ENCODE assay signal across 13 cellular contexts in genomic region chr3:185658943-185659342, GRCh38.
DNase-seq lines count a peak whose midpoint lies in the region; ATAC-seq and TF ChIP-seq lines count a peak whose summit lies in the region.
"Had no signal": no experiment of that assay in that cellular context is flagged by ENCODE, and none has a peak within 500 bp of the region (broad histone marks: within the 10 kb centered on the region; RNA-seq: fewer than 3 reads in every experiment).

No MANE protein-coding gene starts in this region.

- 82% methylated on average over 1 of the region's 1 CpG for WGBS in SK-N-SH (ENCODE audit: low lambda C conversion rate)
- WGBS in esophagus squamous epithelium, 2 donors: 50 to 71% methylated on average over 1 of the region's 1 CpG
- 84 to 94% (median 94%) methylated on average over 1 of the region's 1 CpG for WGBS in psoas muscle, 3 donors

- no peaks in the 10 kb centered on the region for H3K9me2 ChIP-seq in SK-N-SH

- DNase-seq in ACHN: peak; percentile 56
- no peak for DNase-seq in SK-N-SH
- DNase-seq in esophagus squamous epithelium (lab: John Stamatoyannopoulos, UW): no peak
- no peak for DNase-seq in psoas muscle
- DNase-seq in GM10248 (ENCODE audit: extremely low spot score): no peak
- no peak for DNase-seq in NCI-H2107 treated with DMSO at 0.1 percent for 48 hours (lab: John Stamatoyannopoulos, UW; ENCODE audit: unreplicated experiment)
- DNase-seq in T-helper 9 cell: no peak
- DNase-seq: activated CD8-positive, alpha-beta memory T cell treated with anti-CD3 and anti-CD28 coated beads, Interleukin-2, amount 50 U/mL, for 48 hours; activated naive CD8-positive, alpha-beta T cell treated with anti-CD3 and anti-CD28 coated beads, Interleukin-2, amount 50 U/mL, for 24 hours had no signal

- CTCF ChIA-PET in SK-N-SH (lab: Yijun Ruan, JAX): interaction anchor here (0.6 to 6.7 kb wide), 8 partner anchors 13 to 324 kb away, joined by 3 to 194 read pairs (median 18); no protein-coding TSS in a partner anchor
- CTCF ChIA-PET in GM10248 (lab: Yijun Ruan, JAX): interaction anchor here (0.8 to 8.4 kb wide), 14 partner anchors 10 to 957 kb away, joined by 3 to 189 read pairs (median 18); no protein-coding TSS in a partner anchor

- H3K9ac ChIP-seq in SK-N-SH: peak overlapping the region; percentile 46; the same call in 1 of the 2 replicates

- intact Hi-C loops in esophagus squamous epithelium (cut with DNase I): no loop called here
- intact Hi-C loops in psoas muscle (cut with DNase I): no loop called here

- TF ChIP-seq RAD21 in SK-N-SH (IDR thresholded peaks at IDR 0.05; ENCODE audit: low read length): no peak

- peak overlapping the region; percentile 52 for H3K4me2 ChIP-seq in SK-N-SH

- TF ChIP-seq CTCF in SK-N-SH (IDR thresholded peaks at IDR 0.05): no peak
- no peak for TF ChIP-seq CTCF in esophagus squamous epithelium (IDR thresholded peaks at IDR 0.05)
- TF ChIP-seq CTCF in psoas muscle (IDR thresholded peaks at IDR 0.05): no peak
- no peak for TF ChIP-seq CTCF in GM10248 (IDR thresholded peaks at IDR 0.05; ENCODE audit: control extremely low read depth, extremely low read depth, low read depth, missing control alignments)

- POLR2A ChIA-PET in SK-N-SH (lab: Yijun Ruan, JAX) (interaction anchor here (1.1 kb wide), 1 partner anchor 72 kb away, joined by 3 read pairs; the partner anchor contains the start of gene SENP2), GM10248 (lab: Yijun Ruan, JAX) (no interaction called here)

- in situ Hi-C loops in ACHN (cut with HindIII; ENCODE audit: low pct_ligation_motif_present, low pct_unique_long_range_greater_than_20kb, low sequenced_read_pairs): no loop called here

- peak overlapping the region in 1 of 2 experiments; percentile 95; a peak in 2 of 4 replicates for H3K27ac ChIP-seq in SK-N-SH (ENCODE audit: low read depth in 2 of 2, low read length in 1 of 2)
- H3K27ac ChIP-seq in esophagus squamous epithelium: peak overlapping the region; percentile 49 to 92 (median 74)
- no peak overlapping the region for H3K27ac ChIP-seq in psoas muscle
- H3K27ac ChIP-seq: SJCRH30, VCaP had no signal

- no peak overlapping the region for H3K4me3 ChIP-seq in SK-N-SH (ENCODE audit: low read depth in 2 of 2, low read length in 1 of 2)
- no peak overlapping the region for H3K4me3 ChIP-seq in esophagus squamous epithelium
- H3K4me3 ChIP-seq in psoas muscle: no peak overlapping the region
- H3K4me3 ChIP-seq: MG63, SJCRH30 had no signal

- peaks cover 17% of the 10 kb centered on the region; the same call in 1 of the 2 replicates for H3K79me2 ChIP-seq in SK-N-SH (ENCODE audit: insufficient read depth)

- H3K27me3 ChIP-seq in SK-N-SH (ENCODE audit: insufficient read depth) (no peaks in the 10 kb centered on the region), esophagus squamous epithelium (no peaks in the 10 kb centered on the region), psoas muscle (ENCODE audit: insufficient read depth in 3 of 3, low read length in 2 of 3) (no peaks in the 10 kb centered on the region)
- H3K27me3 ChIP-seq: MG63, SJCRH30 had no signal

- TF ChIP-seq POLR2A in esophagus squamous epithelium (IDR thresholded peaks at IDR 0.05): no peak

- H3K36me3 ChIP-seq in SK-N-SH (replicated peaks in 1 of 2; ENCODE audit: control insufficient read depth in 1 of 2, insufficient read depth in 2 of 2, low read length in 1 of 2): peaks cover 15 to 35% of the 10 kb centered on the region in 2 experiments
- H3K36me3 ChIP-seq in esophagus squamous epithelium: no peaks in the 10 kb centered on the region
- H3K36me3 ChIP-seq in psoas muscle (ENCODE audit: insufficient read depth in 1 of 2, low read depth in 1 of 2): no peaks in the 10 kb centered on the region

- no peak for TF ChIP-seq EP300 in SK-N-SH (IDR thresholded peaks at IDR 0.05; ENCODE audit: borderline replicate concordance in 1 of 2, low read depth in 1 of 2, low read length in 1 of 2)

- ATAC-seq in psoas muscle (peak in 3 of 4 donors; percentile 2 to 33 (median 8)), HG03432 (IDR thresholded peaks at IDR 0.05; ENCODE audit: unreplicated experiment) (no peak)
- ATAC-seq: activated naive CD8-positive, alpha-beta T cell treated with anti-CD3 and anti-CD28 coated beads, Interleukin-2, amount 50 U/mL, for 24 hours had no signal

- no peak overlapping the region for H2AFZ ChIP-seq in SK-N-SH (ENCODE audit: low read depth)

- no peaks in the 10 kb centered on the region for H3K9me3 ChIP-seq in SK-N-SH
- H3K9me3 ChIP-seq in esophagus squamous epithelium: no peaks in the 10 kb centered on the region
- H3K9me3 ChIP-seq in psoas muscle: no peaks in the 10 kb centered on the region
- H3K9me3 ChIP-seq: MG63, SJCRH30 had no signal

- H3K4me1 ChIP-seq in SK-N-SH (ENCODE audit: control insufficient read depth in 1 of 2, insufficient read depth in 2 of 2, low read depth in 1 of 2, low read length in 1 of 2) (peaks cover 3 to 52% of the 10 kb centered on the region in 2 experiments; a peak in 3 of 4 replicates), esophagus squamous epithelium (peaks cover 6 to 58% (median 42%) of the 10 kb centered on the region in 3 donors), psoas muscle (peaks cover 5% of the 10 kb centered on the region)
- H3K4me1 ChIP-seq: SJCRH30 had no signal

- peaks cover 18% of the 10 kb centered on the region for H4K20me1 ChIP-seq in SK-N-SH (ENCODE audit: insufficient read depth)

- peaks cover 67% of the 10 kb centered on the region for H3F3A ChIP-seq in SK-N-SH (replicated peaks; ENCODE audit: insufficient read depth)

TF ChIP-seq in SK-N-SH, 30 proteins besides CTCF, POLR2A, EP300 and RAD21 (continues in another document):
- no peak for TF ChIP-seq JUND (IDR thresholded peaks at IDR 0.05)
- TF ChIP-seq, protein P1, sequence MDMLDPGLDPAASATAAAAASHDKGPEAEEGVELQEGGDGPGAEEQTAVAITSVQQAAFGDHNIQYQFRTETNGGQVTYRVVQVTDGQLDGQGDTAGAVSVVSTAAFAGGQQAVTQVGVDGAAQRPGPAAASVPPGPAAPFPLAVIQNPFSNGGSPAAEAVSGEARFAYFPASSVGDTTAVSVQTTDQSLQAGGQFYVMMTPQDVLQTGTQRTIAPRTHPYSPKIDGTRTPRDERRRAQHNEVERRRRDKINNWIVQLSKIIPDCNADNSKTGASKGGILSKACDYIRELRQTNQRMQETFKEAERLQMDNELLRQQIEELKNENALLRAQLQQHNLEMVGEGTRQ (IDR thresholded peaks at IDR 0.05; ENCODE audit: borderline replicate concordance, low read depth, low read length): no peak
- TF ChIP-seq, protein P2, sequence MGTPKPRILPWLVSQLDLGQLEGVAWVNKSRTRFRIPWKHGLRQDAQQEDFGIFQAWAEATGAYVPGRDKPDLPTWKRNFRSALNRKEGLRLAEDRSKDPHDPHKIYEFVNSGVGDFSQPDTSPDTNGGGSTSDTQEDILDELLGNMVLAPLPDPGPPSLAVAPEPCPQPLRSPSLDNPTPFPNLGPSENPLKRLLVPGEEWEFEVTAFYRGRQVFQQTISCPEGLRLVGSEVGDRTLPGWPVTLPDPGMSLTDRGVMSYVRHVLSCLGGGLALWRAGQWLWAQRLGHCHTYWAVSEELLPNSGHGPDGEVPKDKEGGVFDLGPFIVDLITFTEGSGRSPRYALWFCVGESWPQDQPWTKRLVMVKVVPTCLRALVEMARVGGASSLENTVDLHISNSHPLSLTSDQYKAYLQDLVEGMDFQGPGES (IDR thresholded peaks at IDR 0.05; ENCODE audit: low read depth, low read length): no peak
- TF ChIP-seq EZH2phosphoT487 (IDR thresholded peaks at IDR 0.05; ENCODE audit: borderline replicate concordance, low read depth): no peak
- no peak for TF ChIP-seq GATA2 (CRISPR knock-in tag; IDR thresholded peaks at IDR 0.05)
- TF ChIP-seq TAF1 (IDR thresholded peaks at IDR 0.05; ENCODE audit: borderline replicate concordance, low read depth, low read length): no peak
- TF ChIP-seq, protein P3, sequence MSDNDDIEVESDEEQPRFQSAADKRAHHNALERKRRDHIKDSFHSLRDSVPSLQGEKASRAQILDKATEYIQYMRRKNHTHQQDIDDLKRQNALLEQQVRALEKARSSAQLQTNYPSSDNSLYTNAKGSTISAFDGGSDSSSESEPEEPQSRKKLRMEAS (IDR thresholded peaks at IDR 0.05; ENCODE audit: low read depth): no peak
- no peak for TF ChIP-seq MXI1 (IDR thresholded peaks at IDR 0.05; ENCODE audit: low read depth, low read length)
- TF ChIP-seq NRF1 (IDR thresholded peaks at IDR 0.05; ENCODE audit: low read depth, low read length): no peak
- no peak for TF ChIP-seq SMC3 (IDR thresholded peaks at IDR 0.05; ENCODE audit: low read depth, low read length)
- no peak for TF ChIP-seq POLR2AphosphoS5 (IDR thresholded peaks at IDR 0.05; ENCODE audit: low read depth, low read length)
- no peak for TF ChIP-seq RXRA (IDR thresholded peaks at IDR 0.05; ENCODE audit: borderline replicate concordance, low read depth)
- no peak for TF ChIP-seq NFIC (IDR thresholded peaks at IDR 0.05; ENCODE audit: borderline replicate concordance)
- no peak for TF ChIP-seq FOSL2 (IDR thresholded peaks at IDR 0.05; ENCODE audit: borderline replicate concordance, low read depth)
- no peak for TF ChIP-seq SIN3A (IDR thresholded peaks at IDR 0.05; ENCODE audit: borderline replicate concordance, low read depth, low read length)
- no peak for TF ChIP-seq MEF2A (IDR thresholded peaks at IDR 0.05; ENCODE audit: borderline replicate concordance, low read depth)
- no peak for TF ChIP-seq YY1 (IDR thresholded peaks at IDR 0.05; ENCODE audit: low read depth)
- TF ChIP-seq FOXJ3 (CRISPR knock-in tag; IDR thresholded peaks at IDR 0.05): no peak
